ENCODE assay signal across 8 cellular contexts in the genomic region with DNA sequence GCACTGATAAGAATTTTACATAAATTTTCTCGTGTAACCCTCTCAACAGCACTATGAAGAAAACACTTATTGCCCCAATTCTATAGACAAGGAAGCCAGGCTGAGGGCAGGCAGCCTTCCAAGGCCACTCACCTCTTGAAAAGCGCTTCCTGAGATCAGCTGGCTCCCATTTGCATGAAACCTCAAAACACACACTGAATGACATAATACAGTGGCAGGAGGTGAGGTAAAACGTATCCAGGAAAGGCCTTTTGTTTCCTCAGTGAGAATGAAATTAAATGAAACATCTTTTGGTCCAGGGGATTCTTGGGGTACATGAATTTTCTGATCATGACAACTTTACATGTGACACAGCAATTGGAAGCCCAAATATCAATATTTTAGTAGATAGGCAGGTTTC.
DNase-seq lines count a peak whose midpoint lies in the region; ATAC-seq and TF ChIP-seq lines count a peak whose summit lies in the region.

No MANE protein-coding gene starts in this region.

- no peaks in the 10 kb centered on the region for H3K4me1 ChIP-seq in PC-3 (ENCODE audit: insufficient read depth, low read length)

- H3K79me2 ChIP-seq in PC-3 (ENCODE audit: low read length): no peaks in the 10 kb centered on the region

- no peaks in the 10 kb centered on the region for H3K36me3 ChIP-seq in PC-3 (ENCODE audit: low read depth, low read length)

- H2AFZ ChIP-seq in PC-3 (ENCODE audit: low read length): no peak overlapping the region

- H3K9me2 ChIP-seq in PC-3 (replicated peaks; ENCODE audit: low read length): no peaks in the 10 kb centered on the region

- intact Hi-C loops in CD4-positive, alpha-beta T cell (cut with DNase I, micrococcal nuclease): no loop called here
- intact Hi-C loops in activated T-helper 1 cell treated with anti-CD3 and anti-CD28 coated beads, Interleukin-12 subunit alpha, Interleukin-12 subunit beta, Interleukin-2, Interleukin-4 antibody, amounts not matched to agents 30 ng/mL and 10 ng/mL and 1 ng/mL, durations not matched to agents 14 hours and 24 hours and 36 hours (cut with micrococcal nuclease): loop anchor here (1.0 kb wide), 2 partner anchors 32 to 112 kb away; no protein-coding TSS in a partner anchor
- intact Hi-C loops in PC-3 (cut with micrococcal nuclease): no loop called here

- H3K4me2 ChIP-seq in PC-3 (ENCODE audit: low read length): no peak overlapping the region

- H3K4me3 Mint-ChIP-seq in CD4-positive, alpha-beta T cell: peak overlapping the region; percentile 30
- no peak overlapping the region for H3K4me3 Mint-ChIP-seq in activated T-helper 1 cell treated with anti-CD3 and anti-CD28 coated beads, Interleukin-12 subunit alpha, Interleukin-12 subunit beta, Interleukin-2, Interleukin-4 antibody, amounts not matched to agents 30 ng/mL and 10 ng/mL and 1 ng/mL, durations not matched to agents 14 hours and 24 hours and 36 hours
- H3K4me3 Mint-ChIP-seq in naive B cell: peak overlapping the region in 6 of 8 donors; percentile 21 to 75 (median 60)
- no peak overlapping the region for H3K4me3 Mint-ChIP-seq in WTC11

- no peaks in the 10 kb centered on the region for H4K20me1 ChIP-seq in PC-3 (ENCODE audit: low read length)

- no peaks in the 10 kb centered on the region for H3K27me3 Mint-ChIP-seq in CD4-positive, alpha-beta T cell
- peaks cover 5% of the 10 kb centered on the region for H3K27me3 Mint-ChIP-seq in activated T-helper 1 cell treated with anti-CD3 and anti-CD28 coated beads, Interleukin-12 subunit alpha, Interleukin-12 subunit beta, Interleukin-2, Interleukin-4 antibody, amounts not matched to agents 30 ng/mL and 10 ng/mL and 1 ng/mL, durations not matched to agents 14 hours and 24 hours and 36 hours (ENCODE audit: insufficient read depth)
- no peaks in the 10 kb centered on the region for H3K27me3 Mint-ChIP-seq in naive B cell
- no peaks in the 10 kb centered on the region for H3K27me3 Mint-ChIP-seq in WTC11 (ENCODE audit: low read depth)

- H3K4me3 ChIP-seq in PC-3 (ENCODE audit: low read length): no peak overlapping the region

- peaks cover 35% of the 10 kb centered on the region for H3K4me1 Mint-ChIP-seq in CD4-positive, alpha-beta T cell (ENCODE audit: low read depth)
- H3K4me1 Mint-ChIP-seq in activated T-helper 1 cell treated with anti-CD3 and anti-CD28 coated beads, Interleukin-12 subunit alpha, Interleukin-12 subunit beta, Interleukin-2, Interleukin-4 antibody, amounts not matched to agents 30 ng/mL and 10 ng/mL and 1 ng/mL, durations not matched to agents 14 hours and 24 hours and 36 hours (ENCODE audit: low read depth): peaks cover 22% of the 10 kb centered on the region
- H3K4me1 Mint-ChIP-seq in naive B cell (peaks cover 43 to 67% (median 60%) of the 10 kb centered on the region in 3 donors), WTC11 (peaks cover 8% of the 10 kb centered on the region; the same call in 1 of the 2 replicates)

- H3K27me3 ChIP-seq in CD4-positive, alpha-beta T cell (ENCODE audit: control insufficient read depth, insufficient read depth, low read length): no peaks in the 10 kb centered on the region
- no peaks in the 10 kb centered on the region for H3K27me3 ChIP-seq in PC-3 (ENCODE audit: low read length)

- BruUV-seq in PC-3 (replicated peaks; lab: Mats Ljungman, UMichigan): no TSS peak

- no peak for DNase-seq in CD4-positive, alpha-beta T cell
- peak; percentile 25 for DNase-seq in activated T-helper 1 cell treated with anti-CD3 and anti-CD28 coated beads, Interleukin-12 subunit alpha, Interleukin-12 subunit beta, Interleukin-2, Interleukin-4 antibody, amounts not matched to agents 30 ng/mL and 10 ng/mL and 1 ng/mL, durations not matched to agents 14 hours and 24 hours and 36 hours (ENCODE audit: low spot score)
- DNase-seq in naive B cell: peak; percentile 77
- no peak for DNase-seq in GF-D8 (lab: John Stamatoyannopoulos, UW)
- no peak for DNase-seq in WTC11 (ENCODE audit: low spot score)
- no peak for DNase-seq in PC-3

- H3K9me3 Mint-ChIP-seq in CD4-positive, alpha-beta T cell: no peaks in the 10 kb centered on the region
- H3K9me3 Mint-ChIP-seq in activated T-helper 1 cell treated with anti-CD3 and anti-CD28 coated beads, Interleukin-12 subunit alpha, Interleukin-12 subunit beta, Interleukin-2, Interleukin-4 antibody, amounts not matched to agents 30 ng/mL and 10 ng/mL and 1 ng/mL, durations not matched to agents 14 hours and 24 hours and 36 hours: no peaks in the 10 kb centered on the region
- H3K9me3 Mint-ChIP-seq in naive B cell (peaks cover 0 to 2% (median 0%) of the 10 kb centered on the region in 7 donors), WTC11 (peaks cover 10% of the 10 kb centered on the region)

- H3K36me3 Mint-ChIP-seq in CD4-positive, alpha-beta T cell (ENCODE audit: low read depth): no peaks in the 10 kb centered on the region
- no peaks in the 10 kb centered on the region for H3K36me3 Mint-ChIP-seq in activated T-helper 1 cell treated with anti-CD3 and anti-CD28 coated beads, Interleukin-12 subunit alpha, Interleukin-12 subunit beta, Interleukin-2, Interleukin-4 antibody, amounts not matched to agents 30 ng/mL and 10 ng/mL and 1 ng/mL, durations not matched to agents 14 hours and 24 hours and 36 hours (ENCODE audit: low read depth)
- H3K36me3 Mint-ChIP-seq in naive B cell (peaks cover 0 to 4% of the 10 kb centered on the region in 2 donors), WTC11 (peaks cover 18% of the 10 kb centered on the region)

- CTCF ChIA-PET in CD4-positive, alpha-beta T cell (lab: Charles Lee): no interaction called here
- CTCF ChIA-PET in WTC11 (lab: Charles Lee): no interaction called here
- CTCF ChIA-PET in PC-3 (lab: Charles Lee): no interaction called here

- no peak overlapping the region for H3K27ac ChIP-seq in CD4-positive, alpha-beta T cell (ENCODE audit: low read depth, low read length)
- no peak overlapping the region for H3K27ac ChIP-seq in PC-3 (ENCODE audit: low read length)

- no peak for TF ChIP-seq CTCF in CD4-positive, alpha-beta T cell (IDR thresholded peaks at IDR 0.05)
- TF ChIP-seq CTCF in WTC11 (IDR thresholded peaks at IDR 0.05) (no peak), PC-3 (conservative IDR thresholded peaks at IDR 0.05; ENCODE audit: low read depth, low read length) (no peak)

- POLR2A ChIA-PET in CD4-positive, alpha-beta T cell (lab: Charles Lee): no interaction called here
- POLR2A ChIA-PET in WTC11 (lab: Charles Lee) (no interaction called here), PC-3 (lab: Charles Lee; ENCODE audit: unreplicated experiment) (no interaction called here)

- H3K9ac ChIP-seq in PC-3 (ENCODE audit: low read length): no peak overlapping the region

- ATAC-seq in CD4-positive, alpha-beta T cell (ENCODE audit: poor library complexity): peak; percentile 76
- ATAC-seq in GM19395 (IDR thresholded peaks at IDR 0.05; ENCODE audit: unreplicated experiment): peak; percentile 84
- peak; percentile 73 for ATAC-seq in HG03439 (IDR thresholded peaks at IDR 0.05; ENCODE audit: unreplicated experiment)
- ATAC-seq in naive B cell (ENCODE audit: low read depth in 2 of 2): peak; percentile 72 to 75
- no peak for ATAC-seq in WTC11
- no peak for ATAC-seq in PC-3

- peak overlapping the region; percentile 80 for H3K27ac Mint-ChIP-seq in CD4-positive, alpha-beta T cell
- H3K27ac Mint-ChIP-seq in activated T-helper 1 cell treated with anti-CD3 and anti-CD28 coated beads, Interleukin-12 subunit alpha, Interleukin-12 subunit beta, Interleukin-2, Interleukin-4 antibody, amounts not matched to agents 30 ng/mL and 10 ng/mL and 1 ng/mL, durations not matched to agents 14 hours and 24 hours and 36 hours: peak overlapping the region; percentile 56
- H3K27ac Mint-ChIP-seq in naive B cell (peak overlapping the region; percentile 94 to 97 (median 96)), WTC11 (no peak overlapping the region)

- no peaks in the 10 kb centered on the region for H3K9me3 ChIP-seq in CD4-positive, alpha-beta T cell (ENCODE audit: control insufficient read depth, low read length)
- H3K9me3 ChIP-seq in PC-3 (ENCODE audit: low read length): no peaks in the 10 kb centered on the region

- no peaks in the 10 kb centered on the region for H3F3A ChIP-seq in PC-3 (ENCODE audit: low read length, unreplicated experiment)

TF ChIP-seq in WTC11, 78 proteins besides CTCF, POLR2A, EP300 and RAD21 (continues in another document):
- no peak for TF ChIP-seq ZNF671 (CRISPR knock-in tag; IDR thresholded peaks at IDR 0.05)
- no peak for TF ChIP-seq NFYB (CRISPR knock-in tag; conservative IDR thresholded peaks at IDR 0.05; ENCODE audit: low read depth)
- no peak for TF ChIP-seq ZNF232 (CRISPR knock-in tag; IDR thresholded peaks at IDR 0.05)
- TF ChIP-seq CREM (CRISPR knock-in tag; IDR thresholded peaks at IDR 0.05): no peak
- TF ChIP-seq NR2C2 (CRISPR knock-in tag; IDR thresholded peaks at IDR 0.05): no peak
- TF ChIP-seq MYBL2 (CRISPR knock-in tag; IDR thresholded peaks at IDR 0.05): no peak
- no peak for TF ChIP-seq IRF2 (CRISPR knock-in tag; IDR thresholded peaks at IDR 0.05; ENCODE audit: borderline replicate concordance, low read depth)
- TF ChIP-seq, protein P1, sequence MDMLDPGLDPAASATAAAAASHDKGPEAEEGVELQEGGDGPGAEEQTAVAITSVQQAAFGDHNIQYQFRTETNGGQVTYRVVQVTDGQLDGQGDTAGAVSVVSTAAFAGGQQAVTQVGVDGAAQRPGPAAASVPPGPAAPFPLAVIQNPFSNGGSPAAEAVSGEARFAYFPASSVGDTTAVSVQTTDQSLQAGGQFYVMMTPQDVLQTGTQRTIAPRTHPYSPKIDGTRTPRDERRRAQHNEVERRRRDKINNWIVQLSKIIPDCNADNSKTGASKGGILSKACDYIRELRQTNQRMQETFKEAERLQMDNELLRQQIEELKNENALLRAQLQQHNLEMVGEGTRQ (CRISPR knock-in tag; IDR thresholded peaks at IDR 0.05): no peak
- TF ChIP-seq NFATC4 (CRISPR knock-in tag; IDR thresholded peaks at IDR 0.05): no peak
- TF ChIP-seq, protein P2, sequence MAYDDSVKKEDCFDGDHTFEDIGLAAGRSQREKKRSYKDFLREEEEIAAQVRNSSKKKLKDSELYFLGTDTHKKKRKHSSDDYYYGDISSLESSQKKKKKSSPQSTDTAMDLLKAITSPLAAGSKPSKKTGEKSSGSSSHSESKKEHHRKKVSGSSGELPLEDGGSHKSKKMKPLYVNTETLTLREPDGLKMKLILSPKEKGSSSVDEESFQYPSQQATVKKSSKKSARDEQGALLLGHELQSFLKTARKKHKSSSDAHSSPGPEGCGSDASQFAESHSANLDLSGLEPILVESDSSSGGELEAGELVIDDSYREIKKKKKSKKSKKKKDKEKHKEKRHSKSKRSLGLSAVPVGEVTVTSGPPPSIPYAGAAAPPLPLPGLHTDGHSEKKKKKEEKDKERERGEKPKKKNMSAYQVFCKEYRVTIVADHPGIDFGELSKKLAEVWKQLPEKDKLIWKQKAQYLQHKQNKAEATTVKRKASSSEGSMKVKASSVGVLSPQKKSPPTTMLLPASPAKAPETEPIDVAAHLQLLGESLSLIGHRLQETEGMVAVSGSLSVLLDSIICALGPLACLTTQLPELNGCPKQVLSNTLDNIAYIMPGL (CRISPR knock-in tag; IDR thresholded peaks at IDR 0.05): no peak
- no peak for TF ChIP-seq SP1 (CRISPR knock-in tag; conservative IDR thresholded peaks at IDR 0.05)

Comparison
In these comparisons a context has a peak if more than half of its experiments do, and no peak if none do; other contexts are left out.
1. ATAC-seq: peak in CD4-positive, alpha-beta T cell (single experiment), GM19395 (single experiment), HG03439 (single experiment) and naive B cell (2 of 2); none in WTC11 (single experiment) and PC-3 (single experiment).
2. DNase-seq: peak in activated T-helper 1 cell treated with anti-CD3 and anti-CD28 coated beads, Interleukin-12 subunit alpha, Interleukin-12 subunit beta, Interleukin-2, Interleukin-4 antibody, amounts not matched to agents 30 ng/mL and 10 ng/mL and 1 ng/mL, durations not matched to agents 14 hours and 24 hours and 36 hours (single experiment) and naive B cell (single experiment); none in CD4-positive, alpha-beta T cell (0 of 10), GF-D8 (single experiment), WTC11 (single experiment) and PC-3 (single experiment).
3. H3K4me3 Mint-ChIP-seq: peak in CD4-positive, alpha-beta T cell (single experiment) and naive B cell (6 of 8); none in activated T-helper 1 cell treated with anti-CD3 and anti-CD28 coated beads, Interleukin-12 subunit alpha, Interleukin-12 subunit beta, Interleukin-2, Interleukin-4 antibody, amounts not matched to agents 30 ng/mL and 10 ng/mL and 1 ng/mL, durations not matched to agents 14 hours and 24 hours and 36 hours (single experiment) and WTC11 (single experiment).